ENCODE assay signal across 1 cellular context in genomic region chrX:65598559-65599147, GRCh38.
TF ChIP-seq lines count a peak whose summit lies in the region.

No MANE protein-coding gene starts in this region.

TF ChIP-seq in IMR-90, 13 proteins besides CTCF, POLR2A, EP300 and RAD21 (continued from another document):
- TF ChIP-seq, protein P1, sequence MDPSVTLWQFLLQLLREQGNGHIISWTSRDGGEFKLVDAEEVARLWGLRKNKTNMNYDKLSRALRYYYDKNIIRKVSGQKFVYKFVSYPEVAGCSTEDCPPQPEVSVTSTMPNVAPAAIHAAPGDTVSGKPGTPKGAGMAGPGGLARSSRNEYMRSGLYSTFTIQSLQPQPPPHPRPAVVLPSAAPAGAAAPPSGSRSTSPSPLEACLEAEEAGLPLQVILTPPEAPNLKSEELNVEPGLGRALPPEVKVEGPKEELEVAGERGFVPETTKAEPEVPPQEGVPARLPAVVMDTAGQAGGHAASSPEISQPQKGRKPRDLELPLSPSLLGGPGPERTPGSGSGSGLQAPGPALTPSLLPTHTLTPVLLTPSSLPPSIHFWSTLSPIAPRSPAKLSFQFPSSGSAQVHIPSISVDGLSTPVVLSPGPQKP (IDR thresholded peaks at IDR 0.05; ENCODE audit: borderline replicate concordance, low read depth, low read length), result no peak
TF ChIP-seq in IMR-90: peak in this region for 0.
